1 cellular context compared by ENCODE assay signal in the genomic region with DNA sequence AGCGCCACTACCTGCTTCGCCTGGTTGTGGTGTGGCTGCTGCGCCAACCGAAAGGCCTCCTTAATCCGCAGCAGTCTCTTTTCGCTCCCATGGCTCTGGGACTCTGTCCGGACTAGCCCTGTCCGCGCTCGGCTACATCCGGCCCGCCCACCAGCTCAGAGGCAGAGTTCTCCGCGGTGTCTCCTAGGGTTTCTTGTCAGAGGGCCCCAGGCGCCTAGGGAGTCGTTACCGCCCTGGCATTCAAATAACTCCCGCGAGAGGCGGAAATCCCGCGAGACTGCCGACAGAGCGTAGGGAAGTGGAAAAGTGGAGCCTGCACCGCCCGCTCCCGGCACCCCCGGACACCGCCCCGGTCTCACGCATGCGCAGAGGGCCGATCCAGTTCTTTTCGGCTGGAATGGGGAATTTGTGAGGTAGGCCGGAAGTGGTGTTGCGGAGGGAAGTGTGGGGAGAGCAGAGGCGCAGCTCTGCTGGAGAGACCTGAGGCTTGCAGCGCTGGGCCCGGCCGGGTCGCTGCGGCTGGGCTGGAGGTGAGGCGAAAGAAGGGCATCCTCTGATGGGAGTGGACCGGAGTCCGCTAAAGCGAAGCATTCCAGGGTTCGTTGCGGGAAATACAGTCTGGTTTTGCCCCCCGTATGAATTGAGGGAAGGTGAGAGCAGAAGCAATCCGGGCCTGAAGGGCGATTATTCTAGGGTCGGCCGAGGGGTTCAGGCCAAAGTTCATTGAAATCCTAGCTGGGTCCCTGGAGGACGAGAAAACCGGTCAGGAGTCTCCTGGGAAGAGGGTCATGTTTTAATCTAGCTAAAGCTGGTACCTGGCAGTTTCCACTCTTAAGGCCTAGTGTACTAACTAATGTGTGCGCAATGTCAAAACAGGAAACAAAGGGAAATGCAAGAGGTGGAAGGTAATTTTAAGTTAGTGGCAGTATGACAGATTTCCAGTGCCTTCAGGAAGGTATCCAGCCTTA.
A peak's percentile ranks its signal among the peaks of the same experiment; 100 is the strongest.
TF ChIP-seq lines count a peak whose summit lies in the region.

A gene (plus strand): TSS at position 456 of the 968 bp plus-strand sequence. CDS start 5,151 bp downstream, outside the sequence.

TF ChIP-seq in HEK293, 187 proteins besides CTCF, POLR2A, EP300 and RAD21 (continued from another document):
- TF ChIP-seq, protein P1, sequence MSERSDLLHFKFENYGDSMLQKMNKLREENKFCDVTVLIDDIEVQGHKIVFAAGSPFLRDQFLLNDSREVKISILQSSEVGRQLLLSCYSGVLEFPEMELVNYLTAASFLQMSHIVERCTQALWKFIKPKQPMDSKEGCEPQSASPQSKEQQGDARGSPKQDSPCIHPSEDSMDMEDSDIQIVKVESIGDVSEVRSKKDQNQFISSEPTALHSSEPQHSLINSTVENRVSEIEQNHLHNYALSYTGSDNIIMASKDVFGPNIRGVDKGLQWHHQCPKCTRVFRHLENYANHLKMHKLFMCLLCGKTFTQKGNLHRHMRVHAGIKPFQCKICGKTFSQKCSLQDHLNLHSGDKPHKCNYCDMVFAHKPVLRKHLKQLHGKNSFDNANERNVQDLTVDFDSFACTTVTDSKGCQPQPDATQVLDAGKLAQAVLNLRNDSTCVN (tag by site-specific recombination; optimal IDR thresholded peaks at IDR 0.05) = peak; percentile 43
- no peak for TF ChIP-seq ZSCAN23 (tag by site-specific recombination; IDR thresholded peaks at IDR 0.05)
- TF ChIP-seq ZNF16 (tag by site-specific recombination; IDR thresholded peaks at IDR 0.05; ENCODE audit: low read depth) = no peak
- TF ChIP-seq, protein P2, sequence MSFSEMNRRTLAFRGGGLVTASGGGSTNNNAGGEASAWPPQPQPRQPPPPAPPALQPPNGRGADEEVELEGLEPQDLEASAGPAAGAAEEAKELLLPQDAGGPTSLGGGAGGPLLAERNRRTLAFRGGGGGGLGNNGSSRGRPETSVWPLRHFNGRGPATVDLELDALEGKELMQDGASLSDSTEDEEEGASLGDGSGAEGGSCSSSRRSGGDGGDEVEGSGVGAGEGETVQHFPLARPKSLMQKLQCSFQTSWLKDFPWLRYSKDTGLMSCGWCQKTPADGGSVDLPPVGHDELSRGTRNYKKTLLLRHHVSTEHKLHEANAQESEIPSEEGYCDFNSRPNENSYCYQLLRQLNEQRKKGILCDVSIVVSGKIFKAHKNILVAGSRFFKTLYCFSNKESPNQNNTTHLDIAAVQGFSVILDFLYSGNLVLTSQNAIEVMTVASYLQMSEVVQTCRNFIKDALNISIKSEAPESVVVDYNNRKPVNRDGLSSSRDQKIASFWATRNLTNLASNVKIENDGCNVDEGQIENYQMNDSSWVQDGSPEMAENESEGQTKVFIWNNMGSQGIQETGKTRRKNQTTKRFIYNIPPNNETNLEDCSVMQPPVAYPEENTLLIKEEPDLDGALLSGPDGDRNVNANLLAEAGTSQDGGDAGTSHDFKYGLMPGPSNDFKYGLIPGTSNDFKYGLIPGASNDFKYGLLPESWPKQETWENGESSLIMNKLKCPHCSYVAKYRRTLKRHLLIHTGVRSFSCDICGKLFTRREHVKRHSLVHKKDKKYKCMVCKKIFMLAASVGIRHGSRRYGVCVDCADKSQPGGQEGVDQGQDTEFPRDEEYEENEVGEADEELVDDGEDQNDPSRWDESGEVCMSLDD (tag by site-specific recombination; IDR thresholded peaks at IDR 0.05) = no peak
- TF ChIP-seq ZNF670 (tag by site-specific recombination; IDR thresholded peaks at IDR 0.05; ENCODE audit: low read depth) = no peak
- TF ChIP-seq YY2 (tag by site-specific recombination; IDR thresholded peaks at IDR 0.05) = no peak
- TF ChIP-seq, protein P3, sequence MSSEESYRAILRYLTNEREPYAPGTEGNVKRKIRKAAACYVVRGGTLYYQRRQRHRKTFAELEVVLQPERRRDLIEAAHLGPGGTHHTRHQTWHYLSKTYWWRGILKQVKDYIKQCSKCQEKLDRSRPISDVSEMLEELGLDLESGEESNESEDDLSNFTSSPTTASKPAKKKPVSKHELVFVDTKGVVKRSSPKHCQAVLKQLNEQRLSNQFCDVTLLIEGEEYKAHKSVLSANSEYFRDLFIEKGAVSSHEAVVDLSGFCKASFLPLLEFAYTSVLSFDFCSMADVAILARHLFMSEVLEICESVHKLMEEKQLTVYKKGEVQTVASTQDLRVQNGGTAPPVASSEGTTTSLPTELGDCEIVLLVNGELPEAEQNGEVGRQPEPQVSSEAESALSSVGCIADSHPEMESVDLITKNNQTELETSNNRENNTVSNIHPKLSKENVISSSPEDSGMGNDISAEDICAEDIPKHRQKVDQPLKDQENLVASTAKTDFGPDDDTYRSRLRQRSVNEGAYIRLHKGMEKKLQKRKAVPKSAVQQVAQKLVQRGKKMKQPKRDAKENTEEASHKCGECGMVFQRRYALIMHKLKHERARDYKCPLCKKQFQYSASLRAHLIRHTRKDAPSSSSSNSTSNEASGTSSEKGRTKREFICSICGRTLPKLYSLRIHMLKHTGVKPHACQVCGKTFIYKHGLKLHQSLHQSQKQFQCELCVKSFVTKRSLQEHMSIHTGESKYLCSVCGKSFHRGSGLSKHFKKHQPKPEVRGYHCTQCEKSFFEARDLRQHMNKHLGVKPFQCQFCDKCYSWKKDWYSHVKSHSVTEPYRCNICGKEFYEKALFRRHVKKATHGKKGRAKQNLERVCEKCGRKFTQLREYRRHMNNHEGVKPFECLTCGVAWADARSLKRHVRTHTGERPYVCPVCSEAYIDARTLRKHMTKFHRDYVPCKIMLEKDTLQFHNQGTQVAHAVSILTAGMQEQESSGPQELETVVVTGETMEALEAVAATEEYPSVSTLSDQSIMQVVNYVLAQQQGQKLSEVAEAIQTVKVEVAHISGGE (tag by site-specific recombination; conservative IDR thresholded peaks at IDR 0.05; ENCODE audit: low read depth) = peak; percentile 96
- TF ChIP-seq, protein P4, sequence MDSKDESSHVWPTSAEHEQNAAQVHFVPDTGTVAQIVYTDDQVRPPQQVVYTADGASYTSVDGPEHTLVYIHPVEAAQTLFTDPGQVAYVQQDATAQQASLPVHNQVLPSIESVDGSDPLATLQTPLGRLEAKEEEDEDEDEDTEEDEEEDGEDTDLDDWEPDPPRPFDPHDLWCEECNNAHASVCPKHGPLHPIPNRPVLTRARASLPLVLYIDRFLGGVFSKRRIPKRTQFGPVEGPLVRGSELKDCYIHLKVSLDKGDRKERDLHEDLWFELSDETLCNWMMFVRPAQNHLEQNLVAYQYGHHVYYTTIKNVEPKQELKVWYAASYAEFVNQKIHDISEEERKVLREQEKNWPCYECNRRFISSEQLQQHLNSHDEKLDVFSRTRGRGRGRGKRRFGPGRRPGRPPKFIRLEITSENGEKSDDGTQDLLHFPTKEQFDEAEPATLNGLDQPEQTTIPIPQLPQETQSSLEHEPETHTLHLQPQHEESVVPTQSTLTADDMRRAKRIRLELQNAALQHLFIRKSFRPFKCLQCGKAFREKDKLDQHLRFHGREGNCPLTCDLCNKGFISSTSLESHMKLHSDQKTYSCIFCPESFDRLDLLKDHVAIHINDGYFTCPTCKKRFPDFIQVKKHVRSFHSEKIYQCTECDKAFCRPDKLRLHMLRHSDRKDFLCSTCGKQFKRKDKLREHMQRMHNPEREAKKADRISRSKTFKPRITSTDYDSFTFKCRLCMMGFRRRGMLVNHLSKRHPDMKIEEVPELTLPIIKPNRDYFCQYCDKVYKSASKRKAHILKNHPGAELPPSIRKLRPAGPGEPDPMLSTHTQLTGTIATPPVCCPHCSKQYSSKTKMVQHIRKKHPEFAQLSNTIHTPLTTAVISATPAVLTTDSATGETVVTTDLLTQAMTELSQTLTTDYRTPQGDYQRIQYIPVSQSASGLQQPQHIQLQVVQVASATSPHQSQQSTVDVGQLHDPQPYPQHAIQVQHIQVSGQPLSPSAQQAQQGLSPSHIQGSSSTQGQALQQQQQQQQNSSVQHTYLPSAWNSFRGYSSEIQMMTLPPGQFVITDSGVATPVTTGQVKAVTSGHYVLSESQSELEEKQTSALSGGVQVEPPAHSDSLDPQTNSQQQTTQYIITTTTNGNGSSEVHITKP (tag by site-specific recombination; IDR thresholded peaks at IDR 0.05) = peak; percentile 27; the same call in 1 of the 2 replicates
- TF ChIP-seq ZNF623 (tag by site-specific recombination; IDR thresholded peaks at IDR 0.05) = no peak
- 0 out of 2 replicates have a peak, but pooled peaks have one; percentile 63 for TF ChIP-seq HOXC10 (CRISPR knock-in tag; IDR thresholded peaks at IDR 0.05)
- 0 out of 2 replicates have a peak, but pooled peaks have one; percentile 26 for TF ChIP-seq ZNF792 (tag by site-specific recombination; IDR thresholded peaks at IDR 0.05)
